26 cellular contexts compared by ENCODE assay signal in genomic region chr3:109920749-109921148, GRCh38.
"Had no signal": no experiment of that assay in that cellular context is flagged by ENCODE, and none has a peak within 500 bp of the region (broad histone marks: within the 10 kb centered on the region; RNA-seq: fewer than 3 reads in every experiment).

No MANE protein-coding gene starts in this region.

- H3K36me3 Mint-ChIP-seq: immature natural killer cell; memory B cell; naive thymus-derived CD4-positive, alpha-beta T cell; natural killer cell treated with Interleukin-12 subunit alpha and Interleukin-12 subunit beta and Interleukin-15 and Interleukin-18, amount 100 ng/mL, for 72 hours; stimulated activated memory B cell treated with anti-CD40 and anti-IgM and Interleukin-4, amounts not matched to agents 10 μg/mL and 1 μg/mL and 100 μg/mL, for 72 hours had no signal

- H3K27ac ChIP-seq: left ventricle myocardium inferior, ovary, right atrium auricular region, right lobe of liver, tibial nerve, upper lobe of left lung, vagina had no signal

- H3K4me1 Mint-ChIP-seq: memory B cell; naive thymus-derived CD4-positive, alpha-beta T cell; stimulated activated memory B cell treated with anti-CD40 and anti-IgM and Interleukin-4, amounts not matched to agents 10 μg/mL and 1 μg/mL and 100 μg/mL, for 72 hours; stimulated activated naive CD8-positive, alpha-beta T cell treated with anti-CD3 and anti-CD28 coated beads, Interleukin-15, amount 100 ng/mL, for 72 hours had no signal

- H3K27ac Mint-ChIP-seq: immature natural killer cell; memory B cell; naive thymus-derived CD4-positive, alpha-beta T cell; natural killer cell treated with Interleukin-12 subunit alpha and Interleukin-12 subunit beta and Interleukin-15 and Interleukin-18, amount 100 ng/mL, for 72 hours; progenitor cell of endocrine pancreas; stimulated activated memory B cell treated with anti-CD40 and anti-IgM and Interleukin-4, amounts not matched to agents 10 μg/mL and 1 μg/mL and 100 μg/mL, for 72 hours; stimulated activated naive CD8-positive, alpha-beta T cell treated with anti-CD3 and anti-CD28 coated beads, Interleukin-15, amount 100 ng/mL, for 72 hours had no signal

- H3K9me3 ChIP-seq: left ventricle myocardium inferior, mucosa of descending colon, ovary, right atrium auricular region, right lobe of liver, tibial nerve, upper lobe of left lung, vagina had no signal

- H3K36me3 ChIP-seq: left ventricle myocardium inferior, ovary, right atrium auricular region, right lobe of liver, tibial nerve, upper lobe of left lung, vagina had no signal

- H3K4me3 Mint-ChIP-seq: immature natural killer cell; memory B cell; naive thymus-derived CD4-positive, alpha-beta T cell; natural killer cell treated with Interleukin-12 subunit alpha and Interleukin-12 subunit beta and Interleukin-15 and Interleukin-18, amount 100 ng/mL, for 72 hours; stimulated activated memory B cell treated with anti-CD40 and anti-IgM and Interleukin-4, amounts not matched to agents 10 μg/mL and 1 μg/mL and 100 μg/mL, for 72 hours; stimulated activated naive CD8-positive, alpha-beta T cell treated with anti-CD3 and anti-CD28 coated beads, Interleukin-15, amount 100 ng/mL, for 72 hours had no signal

- DNase-seq: hypothalamus; immature natural killer cell; islet precursor cell; left ventricle myocardium inferior; midbrain; mucosa of descending colon; naive thymus-derived CD4-positive, alpha-beta T cell; ovary; right lobe of liver; stimulated activated CD4-positive, alpha-beta T cell treated with anti-CD3 and anti-CD28 coated beads, Interleukin-1b, Interleukin-23, amount 100 ng/mL, for 48 hours; stimulated activated CD4-positive, alpha-beta T cell treated with anti-CD3 and anti-CD28 coated beads, Interleukin-2, amount 100 ng/mL, for 48 hours; stimulated activated CD4-positive, alpha-beta T cell treated with anti-CD3 and anti-CD28 coated beads, Interleukin-4, amount 100 ng/mL, for 4 hours; stimulated activated CD8-positive, alpha-beta memory T cell treated with anti-CD3 and anti-CD28 coated beads, Interleukin-4, amount 100 ng/mL, for 48 hours; stimulated activated naive CD4-positive, alpha-beta T cell treated with Interleukin-2 at 50 U/mL for 16 hours; stimulated activated naive CD8-positive, alpha-beta T cell treated with anti-CD3 and anti-CD28 coated beads, Interleukin-15, amount 100 ng/mL, for 72 hours; substantia nigra; upper lobe of left lung had no signal

- H3K27me3 Mint-ChIP-seq: memory B cell; naive thymus-derived CD4-positive, alpha-beta T cell; progenitor cell of endocrine pancreas; stimulated activated memory B cell treated with anti-CD40 and anti-IgM and Interleukin-4, amounts not matched to agents 10 μg/mL and 1 μg/mL and 100 μg/mL, for 72 hours; stimulated activated naive CD8-positive, alpha-beta T cell treated with anti-CD3 and anti-CD28 coated beads, Interleukin-15, amount 100 ng/mL, for 72 hours had no signal

- H3K4me3 ChIP-seq: left ventricle myocardium inferior, lung, mucosa of descending colon, ovary, right atrium auricular region, right lobe of liver, smooth muscle cell, tibial nerve, upper lobe of left lung, vagina had no signal

- H3K4me1 ChIP-seq: left ventricle myocardium inferior, right atrium auricular region, right lobe of liver, tibial nerve, upper lobe of left lung, vagina had no signal

- ATAC-seq: mucosa of descending colon; naive thymus-derived CD4-positive, alpha-beta T cell; natural killer cell treated with Interleukin-12 subunit alpha and Interleukin-12 subunit beta and Interleukin-15 and Interleukin-18, amount 100 ng/mL, for 72 hours; right lobe of liver; stimulated activated memory B cell treated with anti-CD40 and anti-IgM and Interleukin-4, amounts not matched to agents 10 μg/mL and 1 μg/mL and 100 μg/mL, for 72 hours; stimulated activated naive CD8-positive, alpha-beta T cell treated with anti-CD3 and anti-CD28 coated beads, Interleukin-15, amount 100 ng/mL, for 72 hours had no signal

- H3K27me3 ChIP-seq: ovary, right atrium auricular region, right lobe of liver, tibial nerve, upper lobe of left lung, vagina had no signal

- H3K9me3 Mint-ChIP-seq: immature natural killer cell; memory B cell; natural killer cell treated with Interleukin-12 subunit alpha and Interleukin-12 subunit beta and Interleukin-15 and Interleukin-18, amount 100 ng/mL, for 72 hours had no signal

- H3K4me2 ChIP-seq: smooth muscle cell had no signal
